Comparison of ENCODE assay signal across 8 cellular contexts in genomic region chr1:114581335-114582287, GRCh38. TPM values are rescaled to one million over a fixed set of nuclear protein-coding genes. Genes with fewer than 3 reads are reported as not detected.
A peak's percentile ranks its signal among the peaks of the same experiment; 100 is the strongest.
DNase-seq lines count a peak whose midpoint lies in the region; ATAC-seq and TF ChIP-seq lines count a peak whose summit lies in the region.

Gene BCAS2, minus strand, starts transcription at chr1:114581615. Its CDS starts 24 bp downstream, at chr1:114581591.

- H4K20me1 ChIP-seq in Karpas-422 (ENCODE audit: insufficient read depth, low read depth, low read length), result peaks cover 4% of the 10 kb centered on the region; the same call in 1 of the 2 replicates

- H3K4me3 ChIP-seq in Karpas-422 (ENCODE audit: low read length), result peak within 1 kb of the TSS; percentile 89
- H3K4me3 ChIP-seq in esophagus squamous epithelium, result peak within 1 kb of the TSS; percentile 45 to 74 (median 66)

- H3K4me1 ChIP-seq in Karpas-422 (ENCODE audit: low read length), result peaks cover 21% of the 10 kb centered on the region
- H3K4me1 ChIP-seq in esophagus squamous epithelium, result peaks cover 9 to 44% (median 11%) of the 10 kb centered on the region in 3 donors

- 5 to 8% methylated on average over 37 to 40 of the region's 40 CpGs for WGBS in esophagus squamous epithelium, 2 donors

- H3K36me3 ChIP-seq in Karpas-422 (ENCODE audit: insufficient read depth, low read length), result peaks cover 15% of the 10 kb centered on the region
- H3K36me3 ChIP-seq in esophagus squamous epithelium, result peaks cover 0 to 64% (median 15%) of the 10 kb centered on the region in 3 donors

- peak within 1 kb of the TSS; percentile 97 for H3K4me2 ChIP-seq in Karpas-422 (ENCODE audit: low read depth, low read length, poor library complexity, severe bottlenecking)

- intact Hi-C loops in esophagus squamous epithelium (cut with DNase I), result loop anchor here (5.0 kb wide), 1 partner anchor 234 kb away; no protein-coding TSS in a partner anchor

- H3K27me3 ChIP-seq in Karpas-422 (ENCODE audit: low read length) (no peaks in the 10 kb centered on the region), esophagus squamous epithelium (no peaks in the 10 kb centered on the region)

- 0 out of 2 replicates have a peak, but pooled peaks cover 3% of the 10 kb centered on the region for H3K9me2 ChIP-seq in Karpas-422 (replicated peaks; ENCODE audit: insufficient read depth, low read length)

- peak; percentile 99 for ATAC-seq in GM21825 (IDR thresholded peaks at IDR 0.05; ENCODE audit: unreplicated experiment)

- DNase-seq in DMS79 treated with DMSO at 0.1 percent for 48 hours (lab: John Stamatoyannopoulos, UW), result peak; percentile 98
- peak; percentile 99 for DNase-seq in Karpas-422
- peak; percentile 99 for DNase-seq in RKO (ENCODE audit: low spot score)
- DNase-seq in activated T-helper 1 cell treated with Interleukin-2 at 50 U/mL for 16 hours (ENCODE audit: low read depth), result peak; percentile 90
- DNase-seq in esophagus squamous epithelium (lab: John Stamatoyannopoulos, UW), result peak; percentile 91
- peak; percentile 99 for DNase-seq in myocyte (ENCODE audit: low read depth)
- DNase-seq in stimulated activated CD8-positive, alpha-beta memory T cell treated with anti-CD3 and anti-CD28 coated beads, Interleukin-7, amount 100 ng/mL, for 48 hours (ENCODE audit: extremely low read depth in 1 of 2, low read depth in 1 of 2), result peak; percentile 89 to 94

- peak in 3 of 4 donors; percentile 93 to 94 (median 93) for TF ChIP-seq POLR2A in esophagus squamous epithelium (IDR thresholded peaks at IDR 0.05)

- H3K9ac ChIP-seq in Karpas-422 (ENCODE audit: low read length), result peak within 1 kb of the TSS; percentile 83

- no peaks in the 10 kb centered on the region for H3K9me3 ChIP-seq in Karpas-422 (ENCODE audit: low read length)
- H3K9me3 ChIP-seq in esophagus squamous epithelium, result no peaks in the 10 kb centered on the region

- TF ChIP-seq CTCF in esophagus squamous epithelium (IDR thresholded peaks at IDR 0.05), result peak in 3 of 6 experiments; percentile 6 to 16 (median 10)

- peak within 1 kb of the TSS; percentile 51 for H2AFZ ChIP-seq in Karpas-422 (ENCODE audit: low read length)

- H3K27ac ChIP-seq in Karpas-422 (ENCODE audit: low read length) (peak within 1 kb of the TSS; percentile 10; the same call in 1 of the 2 replicates), esophagus squamous epithelium (peak within 1 kb of the TSS; percentile 89 to 97 (median 94))

- H3K79me2 ChIP-seq in Karpas-422 (ENCODE audit: low read length), result peaks cover 45% of the 10 kb centered on the region

RNA-seq across cellular contexts. Expression of gene BCAS2, which starts in this region (rescaled TPM):
- total RNA-seq in Karpas-422 (2014; rRNA removed; shearing (Covaris generic); ENCODE audit: low replicate concordance), result 45.7 and 46.2 TPM in 2 replicates
- 10 to 100 TPM; 24.8 to 38.9 (median 32.7) TPM for total RNA-seq in esophagus squamous epithelium
- 31.1 and 35.1 TPM in 2 replicates for total RNA-seq in myocyte
- polyA plus RNA-seq in myocyte (2012), result 25.6 TPM

Comparison
In these comparisons a context has a peak if more than half of its experiments do, and no peak if none do; other contexts are left out.
1. Peak in every context shown above with its lines: DNase-seq, ATAC-seq, H3K4me3 ChIP-seq and H3K27ac ChIP-seq.